21 cellular contexts compared by ENCODE assay signal in genomic region chr21:24658016-24658415, GRCh38.
"Had no signal": no experiment of that assay in that cellular context is flagged by ENCODE, and none has a peak within 500 bp of the region (broad histone marks: within the 10 kb centered on the region; RNA-seq: fewer than 3 reads in every experiment).

No MANE protein-coding gene starts in this region.

- ATAC-seq: activated CD8-positive, alpha-beta T cell treated with anti-CD3 and anti-CD28 coated beads, Interleukin-2, amount 10 ng/mL, durations not matched to agents 7 days and 5 days; activated naive CD8-positive, alpha-beta T cell treated with anti-CD3 and anti-CD28 coated beads, Interleukin-2, amount 50 U/mL, for 24 hours; gastroesophageal sphincter; heart right ventricle; naive thymus-derived CD4-positive, alpha-beta T cell; right lobe of liver; stimulated activated naive CD8-positive, alpha-beta T cell treated with anti-CD3 and anti-CD28 coated beads, Interleukin-15, amount 100 ng/mL, for 72 hours had no signal

- H3K9me3 Mint-ChIP-seq: activated CD4-positive, alpha-beta T cell treated with anti-CD3 and anti-CD28 coated beads, Interleukin-2, amount 10 ng/mL, durations not matched to agents 24 days and 14 days; activated naive CD4-positive, alpha-beta T cell treated with anti-CD3 and anti-CD28 coated beads, Interleukin-2, amount 10 ng/mL, durations not matched to agents 7 days and 5 days; activated naive CD8-positive, alpha-beta T cell treated with anti-CD3 and anti-CD28 coated beads, Interleukin-2, amount 50 U/mL, for 24 hours; activated T-cell treated with anti-CD3 and anti-CD28 coated beads, Interleukin-2, amount 50 U/mL, for 24 hours; central memory CD8-positive, alpha-beta T cell; stimulated activated naive CD8-positive, alpha-beta T cell treated with anti-CD3 and anti-CD28 coated beads, Interleukin-15, amount 100 ng/mL, for 72 hours had no signal

- H3K4me1 ChIP-seq: gastroesophageal sphincter, heart right ventricle, right lobe of liver, suprapubic skin, transverse colon had no signal

- H3K4me2 ChIP-seq: smooth muscle cell had no signal

- H3K4me1 Mint-ChIP-seq: activated CD4-positive, alpha-beta T cell treated with anti-CD3 and anti-CD28 coated beads, Interleukin-2, amount 10 ng/mL, durations not matched to agents 24 days and 14 days; activated naive CD4-positive, alpha-beta T cell treated with anti-CD3 and anti-CD28 coated beads, Interleukin-2, amount 10 ng/mL, durations not matched to agents 7 days and 5 days; activated naive CD8-positive, alpha-beta T cell treated with anti-CD3 and anti-CD28 coated beads, Interleukin-2, amount 50 U/mL, for 24 hours; central memory CD8-positive, alpha-beta T cell; naive thymus-derived CD4-positive, alpha-beta T cell; stimulated activated naive CD8-positive, alpha-beta T cell treated with anti-CD3 and anti-CD28 coated beads, Interleukin-15, amount 100 ng/mL, for 72 hours had no signal

- H3K9me3 ChIP-seq: gastroesophageal sphincter, heart right ventricle, ovary, right lobe of liver, suprapubic skin, transverse colon had no signal

- DNase-seq: activated CD4-positive, alpha-beta T cell treated with anti-CD3 and anti-CD28 coated beads, Interleukin-2, amount 10 ng/mL, durations not matched to agents 24 days and 14 days; activated CD8-positive, alpha-beta T cell treated with anti-CD3 and anti-CD28 coated beads, Interleukin-2, amount 10 ng/mL, durations not matched to agents 7 days and 5 days; activated effector memory CD4-positive, alpha-beta T cell treated with Interleukin-2 at 50 U/mL for 16 hours; activated naive CD4-positive, alpha-beta T cell treated with anti-CD3 and anti-CD28 coated beads, Interleukin-2, amount 10 ng/mL, durations not matched to agents 7 days and 5 days; activated naive CD8-positive, alpha-beta T cell treated with anti-CD3 and anti-CD28 coated beads, Interleukin-2, amount 50 U/mL, for 24 hours; activated T-cell treated with anti-CD3 and anti-CD28 coated beads, Interleukin-2, amount 50 U/mL, for 24 hours; brain microvascular endothelial cell; heart right ventricle; mesenchymal stem cell; naive thymus-derived CD4-positive, alpha-beta T cell; ovary; right lobe of liver; stimulated activated CD4-positive, alpha-beta T cell treated with anti-CD3 and anti-CD28 coated beads, Interleukin-4, amount 100 ng/mL, for 1 hour; stimulated activated naive CD8-positive, alpha-beta T cell treated with anti-CD3 and anti-CD28 coated beads, Interleukin-15, amount 100 ng/mL, for 72 hours; T-helper 9 cell; transverse colon had no signal

- H3K27me3 ChIP-seq: brain microvascular endothelial cell, gastroesophageal sphincter, heart right ventricle, ovary, right lobe of liver, suprapubic skin, transverse colon had no signal

- H3K4me3 ChIP-seq: coronary artery, gastroesophageal sphincter, heart right ventricle, ovary, right lobe of liver, smooth muscle cell, suprapubic skin, transverse colon had no signal

- H3K36me3 Mint-ChIP-seq: activated naive CD4-positive, alpha-beta T cell treated with anti-CD3 and anti-CD28 coated beads, Interleukin-2, amount 10 ng/mL, durations not matched to agents 7 days and 5 days; naive thymus-derived CD4-positive, alpha-beta T cell had no signal

- H3K36me3 ChIP-seq: brain microvascular endothelial cell, gastroesophageal sphincter, heart right ventricle, ovary, right lobe of liver, suprapubic skin, transverse colon had no signal

- H3K27me3 Mint-ChIP-seq: activated CD4-positive, alpha-beta T cell treated with anti-CD3 and anti-CD28 coated beads, Interleukin-2, amount 10 ng/mL, durations not matched to agents 24 days and 14 days; activated naive CD4-positive, alpha-beta T cell treated with anti-CD3 and anti-CD28 coated beads, Interleukin-2, amount 10 ng/mL, durations not matched to agents 7 days and 5 days; activated naive CD8-positive, alpha-beta T cell treated with anti-CD3 and anti-CD28 coated beads, Interleukin-2, amount 50 U/mL, for 24 hours; activated T-cell treated with anti-CD3 and anti-CD28 coated beads, Interleukin-2, amount 50 U/mL, for 24 hours; central memory CD8-positive, alpha-beta T cell; naive thymus-derived CD4-positive, alpha-beta T cell; stimulated activated naive CD8-positive, alpha-beta T cell treated with anti-CD3 and anti-CD28 coated beads, Interleukin-15, amount 100 ng/mL, for 72 hours had no signal

- H3K27ac Mint-ChIP-seq: activated CD4-positive, alpha-beta T cell treated with anti-CD3 and anti-CD28 coated beads, Interleukin-2, amount 10 ng/mL, durations not matched to agents 24 days and 14 days; activated CD8-positive, alpha-beta T cell treated with anti-CD3 and anti-CD28 coated beads, Interleukin-2, amount 10 ng/mL, durations not matched to agents 7 days and 5 days; activated naive CD4-positive, alpha-beta T cell treated with anti-CD3 and anti-CD28 coated beads, Interleukin-2, amount 10 ng/mL, durations not matched to agents 7 days and 5 days; activated naive CD8-positive, alpha-beta T cell treated with anti-CD3 and anti-CD28 coated beads, Interleukin-2, amount 50 U/mL, for 24 hours; activated T-cell treated with anti-CD3 and anti-CD28 coated beads, Interleukin-2, amount 50 U/mL, for 24 hours; naive thymus-derived CD4-positive, alpha-beta T cell; stimulated activated naive CD8-positive, alpha-beta T cell treated with anti-CD3 and anti-CD28 coated beads, Interleukin-15, amount 100 ng/mL, for 72 hours had no signal

- H3K27ac ChIP-seq: brain microvascular endothelial cell, coronary artery, gastroesophageal sphincter, heart right ventricle, ovary, right lobe of liver, suprapubic skin, transverse colon had no signal

- H3K4me3 Mint-ChIP-seq: activated CD4-positive, alpha-beta T cell treated with anti-CD3 and anti-CD28 coated beads, Interleukin-2, amount 10 ng/mL, durations not matched to agents 24 days and 14 days; activated CD8-positive, alpha-beta T cell treated with anti-CD3 and anti-CD28 coated beads, Interleukin-2, amount 10 ng/mL, durations not matched to agents 7 days and 5 days; activated naive CD4-positive, alpha-beta T cell treated with anti-CD3 and anti-CD28 coated beads, Interleukin-2, amount 10 ng/mL, durations not matched to agents 7 days and 5 days; activated naive CD8-positive, alpha-beta T cell treated with anti-CD3 and anti-CD28 coated beads, Interleukin-2, amount 50 U/mL, for 24 hours; activated T-cell treated with anti-CD3 and anti-CD28 coated beads, Interleukin-2, amount 50 U/mL, for 24 hours; central memory CD8-positive, alpha-beta T cell; naive thymus-derived CD4-positive, alpha-beta T cell; stimulated activated naive CD8-positive, alpha-beta T cell treated with anti-CD3 and anti-CD28 coated beads, Interleukin-15, amount 100 ng/mL, for 72 hours had no signal
